ENCODE assay signal across 1 cellular context in genomic region chr10:6144609-6145413, GRCh38.
TF ChIP-seq lines count a peak whose summit lies in the region.

No MANE protein-coding gene starts in this region.

TF ChIP-seq in GM12878, 131 proteins besides CTCF, POLR2A, EP300 and RAD21 (continued from another document and continues in another):
- TF ChIP-seq PKNOX1 (IDR thresholded peaks at IDR 0.05) (no peak), ZBTB4 (CRISPR knock-in tag; IDR thresholded peaks at IDR 0.05) (no peak), ATF2 (IDR thresholded peaks at IDR 0.05; ENCODE audit: low read length) (no peak), SUZ12 (IDR thresholded peaks at IDR 0.05; ENCODE audit: unreplicated experiment) (no peak), MXI1 (IDR thresholded peaks at IDR 0.05; ENCODE audit: low read depth, low read length) (0 out of 2 replicates have a peak, but pooled peaks have one; percentile 17), BACH1 (IDR thresholded peaks at IDR 0.05; ENCODE audit: borderline replicate concordance) (peak; percentile 87; the same call in 1 of the 2 replicates), PRDM15 (CRISPR knock-in tag; IDR thresholded peaks at IDR 0.05) (no peak), BCL11A (IDR thresholded peaks at IDR 0.05; ENCODE audit: low read depth, low read length) (no peak), MLLT1 (IDR thresholded peaks at IDR 0.05) (no peak), MTA2 (IDR thresholded peaks at IDR 0.05; ENCODE audit: low read depth) (no peak), FOS (IDR thresholded peaks at IDR 0.05; ENCODE audit: borderline replicate concordance, extremely low read depth, insufficient read length) (no peak), POLR2AphosphoS5 (IDR thresholded peaks at IDR 0.05; ENCODE audit: low read length) (peak; percentile 54; the same call in 1 of the 2 replicates), NR2C2 (IDR thresholded peaks at IDR 0.05; ENCODE audit: borderline replicate concordance, control insufficient read depth, insufficient read length, low read depth) (no peak), LARP7 (IDR thresholded peaks at IDR 0.05) (peak; percentile 92), EGR1 (IDR thresholded peaks at IDR 0.05; ENCODE audit: borderline replicate concordance in 1 of 2, low read depth in 2 of 2, low read length in 2 of 2) (peak in 1 of 2 experiments; percentile 71; a peak in 1 of 3 replicates), ZNF687 (IDR thresholded peaks at IDR 0.05) (peak; percentile 60), ZBTB33 (IDR thresholded peaks at IDR 0.05) (no peak), HDAC6 (IDR thresholded peaks at IDR 0.05; ENCODE audit: unreplicated experiment) (no peak), E2F8 (IDR thresholded peaks at IDR 0.05; ENCODE audit: low read depth, partially characterized antibody) (no peak), IKZF1 (conservative IDR thresholded peaks at IDR 0.05) (peak; percentile 83), SREBF1 (IDR thresholded peaks at IDR 0.05; ENCODE audit: low read length) (no peak), CEBPB (IDR thresholded peaks at IDR 0.05; ENCODE audit: borderline replicate concordance in 1 of 2, low read depth in 2 of 2, low read length in 2 of 2) (no peak), ZNF24 (IDR thresholded peaks at IDR 0.05) (0 out of 2 replicates have a peak, but pooled peaks have one; percentile 38), TCF3 (IDR thresholded peaks at IDR 0.05; ENCODE audit: borderline replicate concordance, insufficient read depth, low read depth, low read length) (no peak), E2F4 (IDR thresholded peaks at IDR 0.05; ENCODE audit: low read depth, low read length) (no peak), ZSCAN29 (IDR thresholded peaks at IDR 0.05) (0 out of 2 replicates have a peak, but pooled peaks have one; percentile 33), BRCA1 (IDR thresholded peaks at IDR 0.05; ENCODE audit: low read depth, low read length) (no peak), IRF4 (IDR thresholded peaks at IDR 0.05; ENCODE audit: low read depth, low read length) (no peak), CHD4 (IDR thresholded peaks at IDR 0.05) (no peak), IKZF2 (IDR thresholded peaks at IDR 0.05) (no peak), SKIL (IDR thresholded peaks at IDR 0.05; ENCODE audit: low read depth, poor library complexity, severe bottlenecking) (no peak)
